ENCODE assay signal across 22 cellular contexts in the genomic region with DNA sequence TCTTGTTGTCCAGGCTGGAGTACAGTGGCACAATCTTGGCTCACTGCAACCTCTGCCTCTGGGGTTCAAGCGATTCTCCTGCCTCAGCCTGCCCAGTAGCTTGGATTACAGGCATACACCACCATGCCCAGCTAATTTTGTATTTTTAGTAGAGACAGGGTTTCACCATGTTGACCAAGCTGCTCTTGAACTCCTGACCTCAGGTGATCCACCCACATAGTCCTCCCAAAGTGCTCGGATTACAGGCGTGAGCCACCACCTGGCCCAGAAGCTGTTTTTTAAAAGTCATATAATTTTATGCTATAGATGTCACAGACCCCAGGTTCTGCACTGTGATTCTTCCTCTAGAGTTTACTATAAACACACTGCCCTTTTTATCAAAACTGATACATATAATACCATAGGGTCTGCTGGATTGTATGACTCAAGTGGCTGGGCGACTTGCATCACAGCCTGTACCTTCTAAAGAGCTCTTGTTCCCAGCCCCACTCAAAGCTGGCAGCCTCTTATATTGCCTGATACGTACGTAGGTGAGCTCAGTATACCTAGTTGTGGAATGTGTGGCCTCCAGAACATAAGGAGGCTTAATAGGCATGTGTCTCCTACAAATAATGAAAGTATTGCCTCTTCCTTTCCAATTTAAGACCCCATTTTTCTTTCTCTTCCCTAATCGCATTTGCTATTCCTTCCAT.
"Had no signal": no experiment of that assay in that cellular context is flagged by ENCODE, and none has a peak within 500 bp of the region (broad histone marks: within the 10 kb centered on the region; RNA-seq: fewer than 3 reads in every experiment).

No MANE protein-coding gene starts in this region.

- FAIRE-seq: endothelial cell of umbilical vein, kidney had no signal

- DNase-seq: dermis blood vessel endothelial cell; effector memory CD4-positive, alpha-beta T cell; foreskin keratinocyte; heart left ventricle; kidney; naive thymus-derived CD8-positive, alpha-beta T cell; nephron progenitor cell; nucleus accumbens; right cardiac atrium; spleen; stimulated activated CD4-positive, alpha-beta T cell treated with anti-CD3 and anti-CD28 coated beads, Interleukin-4, amount 100 ng/mL, for 4 hours; transverse colon had no signal

- H2AFZ ChIP-seq: hepatocyte had no signal

- H3K27ac ChIP-seq: coronary artery, esophagus muscularis mucosa, foreskin keratinocyte, gastroesophageal sphincter, heart left ventricle, hepatocyte, prostate gland, skin epidermis, spleen, thoracic aorta, transverse colon had no signal

- ATAC-seq: foreskin keratinocyte; gastroesophageal sphincter; heart left ventricle; left lobe of liver; naive thymus-derived CD8-positive, alpha-beta T cell; right cardiac atrium; stimulated activated memory B cell treated with anti-CD40 and anti-IgM and Interleukin-4, amounts not matched to agents 10 μg/mL and 1 μg/mL and 100 μg/mL, for 72 hours had no signal

- H3K4me3 ChIP-seq: coronary artery, esophagus muscularis mucosa, gastroesophageal sphincter, heart left ventricle, hepatocyte, prostate gland, skin epidermis, spleen, thoracic aorta, transverse colon had no signal

- H3K4me2 ChIP-seq: hepatocyte had no signal

- H3K36me3 ChIP-seq: esophagus muscularis mucosa, gastroesophageal sphincter, heart left ventricle, prostate gland, spleen, thoracic aorta, transverse colon had no signal

- H3K79me2 ChIP-seq: hepatocyte had no signal

- H3K9me3 ChIP-seq: prostate gland, transverse colon had no signal

- H3K4me1 ChIP-seq: esophagus muscularis mucosa, foreskin keratinocyte, gastroesophageal sphincter, heart left ventricle, prostate gland, spleen, transverse colon had no signal

- H3K27me3 ChIP-seq: esophagus muscularis mucosa, foreskin keratinocyte, gastroesophageal sphincter, heart left ventricle, hepatocyte, spleen, transverse colon had no signal
